In the genomic region with DNA sequence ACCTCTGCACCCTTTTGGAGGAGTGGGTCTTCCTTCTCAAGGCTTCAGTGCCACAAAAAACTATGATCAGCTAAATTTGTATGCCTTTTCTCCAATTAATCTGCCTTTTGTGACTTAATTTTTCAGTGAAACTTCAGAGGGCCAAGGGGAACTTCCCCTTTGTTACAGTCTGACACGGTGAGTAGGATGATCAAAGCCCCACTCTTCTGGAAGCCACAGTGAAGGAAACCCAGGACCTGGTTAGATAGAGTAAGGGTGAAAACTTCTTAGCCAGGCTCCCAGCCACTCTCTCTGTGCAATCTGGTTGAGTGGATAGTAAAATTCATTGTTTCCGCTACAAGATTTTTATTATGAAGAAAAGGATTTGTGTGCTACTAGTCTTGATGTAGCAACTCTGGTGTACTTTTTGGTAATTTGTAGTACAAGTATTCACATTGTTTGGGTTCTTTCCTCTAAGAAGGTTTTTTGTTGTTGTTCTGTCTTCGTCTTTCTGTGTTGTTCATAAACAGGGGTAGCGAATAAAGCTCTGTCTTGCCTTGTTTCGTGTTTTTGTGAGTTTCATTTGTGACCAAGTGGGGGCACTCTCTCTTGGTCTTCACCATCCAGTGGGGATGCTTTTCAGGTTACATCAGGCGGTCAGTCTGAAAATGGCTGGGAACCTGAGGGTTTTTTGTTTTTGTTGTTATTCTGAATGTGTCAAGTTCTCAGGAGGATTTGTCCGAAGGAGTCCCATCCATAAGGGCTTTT, we compare ENCODE assay signal across 2 cellular contexts.
TF ChIP-seq lines count a peak whose summit lies in the region.

No MANE protein-coding gene starts in this region.

TF ChIP-seq in SK-N-SH, 30 proteins besides CTCF, POLR2A, EP300 and RAD21:
- no peak for TF ChIP-seq PBX3 (IDR thresholded peaks at IDR 0.05)
- TF ChIP-seq USF2 (IDR thresholded peaks at IDR 0.05; ENCODE audit: borderline replicate concordance, low read depth, low read length) = no peak
- TF ChIP-seq, protein P1, sequence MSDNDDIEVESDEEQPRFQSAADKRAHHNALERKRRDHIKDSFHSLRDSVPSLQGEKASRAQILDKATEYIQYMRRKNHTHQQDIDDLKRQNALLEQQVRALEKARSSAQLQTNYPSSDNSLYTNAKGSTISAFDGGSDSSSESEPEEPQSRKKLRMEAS (IDR thresholded peaks at IDR 0.05; ENCODE audit: low read depth) = no peak
- no peak for TF ChIP-seq FOXJ3 (CRISPR knock-in tag; IDR thresholded peaks at IDR 0.05)
- TF ChIP-seq ZBTB33 (IDR thresholded peaks at IDR 0.05; ENCODE audit: borderline replicate concordance, low read depth) = no peak
- no peak for TF ChIP-seq MXI1 (IDR thresholded peaks at IDR 0.05; ENCODE audit: low read depth, low read length)
- no peak for TF ChIP-seq GATA2 (CRISPR knock-in tag; IDR thresholded peaks at IDR 0.05)
- no peak for TF ChIP-seq MEF2A (IDR thresholded peaks at IDR 0.05; ENCODE audit: borderline replicate concordance, low read depth)
- TF ChIP-seq JUND (IDR thresholded peaks at IDR 0.05) = no peak
- TF ChIP-seq CHD2 (IDR thresholded peaks at IDR 0.05; ENCODE audit: low read length, partially characterized antibody) = no peak
- no peak for TF ChIP-seq NRF1 (IDR thresholded peaks at IDR 0.05; ENCODE audit: low read depth, low read length)
- TF ChIP-seq FOXM1 (IDR thresholded peaks at IDR 0.05; ENCODE audit: low read depth) = no peak
- TF ChIP-seq SIN3A (IDR thresholded peaks at IDR 0.05; ENCODE audit: borderline replicate concordance, low read depth, low read length) = no peak
- TF ChIP-seq EZH2phosphoT487 (IDR thresholded peaks at IDR 0.05; ENCODE audit: borderline replicate concordance, low read depth) = no peak
- TF ChIP-seq FOSL2 (IDR thresholded peaks at IDR 0.05; ENCODE audit: borderline replicate concordance, low read depth) = no peak
- TF ChIP-seq, protein P2, sequence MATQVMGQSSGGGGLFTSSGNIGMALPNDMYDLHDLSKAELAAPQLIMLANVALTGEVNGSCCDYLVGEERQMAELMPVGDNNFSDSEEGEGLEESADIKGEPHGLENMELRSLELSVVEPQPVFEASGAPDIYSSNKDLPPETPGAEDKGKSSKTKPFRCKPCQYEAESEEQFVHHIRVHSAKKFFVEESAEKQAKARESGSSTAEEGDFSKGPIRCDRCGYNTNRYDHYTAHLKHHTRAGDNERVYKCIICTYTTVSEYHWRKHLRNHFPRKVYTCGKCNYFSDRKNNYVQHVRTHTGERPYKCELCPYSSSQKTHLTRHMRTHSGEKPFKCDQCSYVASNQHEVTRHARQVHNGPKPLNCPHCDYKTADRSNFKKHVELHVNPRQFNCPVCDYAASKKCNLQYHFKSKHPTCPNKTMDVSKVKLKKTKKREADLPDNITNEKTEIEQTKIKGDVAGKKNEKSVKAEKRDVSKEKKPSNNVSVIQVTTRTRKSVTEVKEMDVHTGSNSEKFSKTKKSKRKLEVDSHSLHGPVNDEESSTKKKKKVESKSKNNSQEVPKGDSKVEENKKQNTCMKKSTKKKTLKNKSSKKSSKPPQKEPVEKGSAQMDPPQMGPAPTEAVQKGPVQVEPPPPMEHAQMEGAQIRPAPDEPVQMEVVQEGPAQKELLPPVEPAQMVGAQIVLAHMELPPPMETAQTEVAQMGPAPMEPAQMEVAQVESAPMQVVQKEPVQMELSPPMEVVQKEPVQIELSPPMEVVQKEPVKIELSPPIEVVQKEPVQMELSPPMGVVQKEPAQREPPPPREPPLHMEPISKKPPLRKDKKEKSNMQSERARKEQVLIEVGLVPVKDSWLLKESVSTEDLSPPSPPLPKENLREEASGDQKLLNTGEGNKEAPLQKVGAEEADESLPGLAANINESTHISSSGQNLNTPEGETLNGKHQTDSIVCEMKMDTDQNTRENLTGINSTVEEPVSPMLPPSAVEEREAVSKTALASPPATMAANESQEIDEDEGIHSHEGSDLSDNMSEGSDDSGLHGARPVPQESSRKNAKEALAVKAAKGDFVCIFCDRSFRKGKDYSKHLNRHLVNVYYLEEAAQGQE (IDR thresholded peaks at IDR 0.05; ENCODE audit: low read depth, low read length) = no peak

TF ChIP-seq in SK-N-SH treated with all-trans-retinoic acid at 6 μM for 48 hours, 23 proteins besides CTCF, POLR2A, EP300 and RAD21:
- TF ChIP-seq TSHZ2 (CRISPR knock-in tag; IDR thresholded peaks at IDR 0.05) = no peak
- TF ChIP-seq RARB (CRISPR knock-in tag; IDR thresholded peaks at IDR 0.05) = no peak
- TF ChIP-seq ARNTL (CRISPR knock-in tag; IDR thresholded peaks at IDR 0.05; ENCODE audit: borderline replicate concordance, low read depth) = no peak
- no peak for TF ChIP-seq ZNF565 (CRISPR knock-in tag; conservative IDR thresholded peaks at IDR 0.05; ENCODE audit: low read depth)
- TF ChIP-seq SNAI2 (CRISPR knock-in tag; IDR thresholded peaks at IDR 0.05) = no peak
- no peak for TF ChIP-seq ZFP30 (CRISPR knock-in tag; IDR thresholded peaks at IDR 0.05)
- TF ChIP-seq CSDC2 (CRISPR knock-in tag; IDR thresholded peaks at IDR 0.05) = no peak
- no peak for TF ChIP-seq TCF4 (CRISPR knock-in tag; IDR thresholded peaks at IDR 0.05; ENCODE audit: borderline replicate concordance)
- TF ChIP-seq, protein P3, sequence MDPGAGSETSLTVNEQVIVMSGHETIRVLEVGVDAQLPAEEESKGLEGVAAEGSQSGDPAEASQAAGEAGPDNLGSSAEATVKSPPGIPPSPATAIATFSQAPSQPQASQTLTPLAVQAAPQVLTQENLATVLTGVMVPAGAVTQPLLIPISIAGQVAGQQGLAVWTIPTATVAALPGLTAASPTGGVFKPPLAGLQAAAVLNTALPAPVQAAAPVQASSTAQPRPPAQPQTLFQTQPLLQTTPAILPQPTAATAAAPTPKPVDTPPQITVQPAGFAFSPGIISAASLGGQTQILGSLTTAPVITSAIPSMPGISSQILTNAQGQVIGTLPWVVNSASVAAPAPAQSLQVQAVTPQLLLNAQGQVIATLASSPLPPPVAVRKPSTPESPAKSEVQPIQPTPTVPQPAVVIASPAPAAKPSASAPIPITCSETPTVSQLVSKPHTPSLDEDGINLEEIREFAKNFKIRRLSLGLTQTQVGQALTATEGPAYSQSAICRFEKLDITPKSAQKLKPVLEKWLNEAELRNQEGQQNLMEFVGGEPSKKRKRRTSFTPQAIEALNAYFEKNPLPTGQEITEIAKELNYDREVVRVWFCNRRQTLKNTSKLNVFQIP (CRISPR knock-in tag; IDR thresholded peaks at IDR 0.05; ENCODE audit: borderline replicate concordance, low read depth) = no peak
